Comparison of ENCODE assay signal across 15 cellular contexts in the genomic region with DNA sequence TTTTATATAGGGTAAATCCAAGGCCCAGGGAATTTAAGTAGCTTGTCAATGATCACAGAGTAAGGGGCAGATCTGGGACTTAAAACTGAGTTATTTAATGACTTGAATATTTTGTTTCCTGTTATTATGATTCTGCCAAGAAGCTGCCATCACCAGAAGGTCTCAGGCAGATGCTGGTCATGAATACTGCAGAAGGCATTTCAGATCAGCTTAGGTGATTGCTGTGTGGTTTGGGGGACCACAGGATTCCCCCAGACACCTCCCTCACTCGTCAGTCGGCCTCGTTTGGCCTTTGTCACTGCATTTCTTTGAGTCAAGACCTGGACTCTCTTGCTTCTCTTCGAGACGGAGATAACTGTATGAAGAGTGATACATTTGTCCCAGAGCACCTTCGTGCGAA. TPM values are rescaled to one million over a fixed set of nuclear protein-coding genes. Genes with fewer than 3 reads are reported as not detected.
A peak's percentile ranks its signal among the peaks of the same experiment; 100 is the strongest.
DNase-seq lines count a peak whose midpoint lies in the region; ATAC-seq and TF ChIP-seq lines count a peak whose summit lies in the region.
"Had no signal": no experiment of that assay in that cellular context is flagged by ENCODE, and none has a peak within 500 bp of the region (broad histone marks: within the 10 kb centered on the region; RNA-seq: fewer than 3 reads in every experiment).

No MANE protein-coding gene starts in this region.

- DNase-seq in DMS 273 (lab: John Stamatoyannopoulos, UW; ENCODE audit: unreplicated experiment) (peak; percentile 13), DMS 273 treated with DMSO at 0.1 percent for 48 hours (lab: John Stamatoyannopoulos, UW) (no peak), myocyte (ENCODE audit: low read depth) (peak; percentile 81), NCI-H2227 treated with DMSO at 0.1 percent for 48 hours (lab: John Stamatoyannopoulos, UW) (no peak)
- DNase-seq in stimulated activated effector memory CD8-positive, alpha-beta T cell treated with anti-CD3 and anti-CD28 coated beads, Interleukin-12 subunit alpha, Interleukin-12 subunit beta, amount 100 ng/mL, for 72 hours (ENCODE audit: low spot score in 2 of 2) = no peak
- DNase-seq: H9, Kasumi-1, NCI-H1105 treated with DMSO at 0.1 percent for 48 hours, NCI-H187, NCI-H446 treated with DMSO at 0.1 percent for 48 hours, NCI-H748 treated with DMSO at 0.1 percent for 48 hours, PC-9 had no signal

- peaks cover 65% of the 10 kb centered on the region for H3K4me1 Mint-ChIP-seq in brain
- H3K4me1 Mint-ChIP-seq in stimulated activated effector memory CD8-positive, alpha-beta T cell treated with anti-CD3 and anti-CD28 coated beads, Interleukin-12 subunit alpha, Interleukin-12 subunit beta, amount 100 ng/mL, for 72 hours = peaks cover 4% of the 10 kb centered on the region

- peak overlapping the region in 4 of 5 experiments; percentile 43 to 99 (median 82) for H3K27ac Mint-ChIP-seq in brain
- no peak overlapping the region for H3K27ac Mint-ChIP-seq in stimulated activated effector memory CD8-positive, alpha-beta T cell treated with anti-CD3 and anti-CD28 coated beads, Interleukin-12 subunit alpha, Interleukin-12 subunit beta, amount 100 ng/mL, for 72 hours

- ATAC-seq in GM18505 (IDR thresholded peaks at IDR 0.05; ENCODE audit: unreplicated experiment) (no peak), GM19452 (IDR thresholded peaks at IDR 0.05; ENCODE audit: unreplicated experiment) (no peak)
- ATAC-seq in stimulated activated effector memory CD8-positive, alpha-beta T cell treated with anti-CD3 and anti-CD28 coated beads, Interleukin-12 subunit alpha, Interleukin-12 subunit beta, amount 100 ng/mL, for 72 hours = no peak

- peaks cover 0 to 13% (median 8%) of the 10 kb centered on the region in 5 experiments for H3K9me3 Mint-ChIP-seq in brain
- H3K9me3 Mint-ChIP-seq in stimulated activated effector memory CD8-positive, alpha-beta T cell treated with anti-CD3 and anti-CD28 coated beads, Interleukin-12 subunit alpha, Interleukin-12 subunit beta, amount 100 ng/mL, for 72 hours = no peaks in the 10 kb centered on the region
- H3K9me3 Mint-ChIP-seq: H9 had no signal

- peaks cover 25% of the 10 kb centered on the region for H3K36me3 Mint-ChIP-seq in brain
- no peaks in the 10 kb centered on the region for H3K36me3 Mint-ChIP-seq in stimulated activated effector memory CD8-positive, alpha-beta T cell treated with anti-CD3 and anti-CD28 coated beads, Interleukin-12 subunit alpha, Interleukin-12 subunit beta, amount 100 ng/mL, for 72 hours

- H3K4me3 Mint-ChIP-seq in brain = no peak overlapping the region
- H3K4me3 Mint-ChIP-seq in stimulated activated effector memory CD8-positive, alpha-beta T cell treated with anti-CD3 and anti-CD28 coated beads, Interleukin-12 subunit alpha, Interleukin-12 subunit beta, amount 100 ng/mL, for 72 hours = no peak overlapping the region
- H3K4me3 Mint-ChIP-seq: H9 had no signal

- TF ChIP-seq CTCF in brain (conservative IDR thresholded peaks at IDR 0.05) = no peak

- no peak for TF ChIP-seq POLR2A in GM18505 (IDR thresholded peaks at IDR 0.05; ENCODE audit: borderline replicate concordance, extremely low read depth, insufficient read depth, insufficient read length)

- peaks cover 10% of the 10 kb centered on the region for H3K27me3 Mint-ChIP-seq in brain

RNA-seq across cellular contexts. Expression of a gene that starts 47.6 kb away (rescaled TPM):
- polyA plus RNA-seq in brain (ENCODE audit: insufficient read depth, low read depth, low replicate concordance) = 261 TPM
- total RNA-seq in myocyte = 40.8 and 54.4 TPM in 2 replicates
- polyA plus RNA-seq in myocyte (2012) = 55.1 TPM

Comparison
In these comparisons a context has a peak if more than half of its experiments do, and no peak if none do; other contexts are left out.
1. DNase-seq: peak in DMS 273 (single experiment) and myocyte (single experiment); none in DMS 273 treated with DMSO at 0.1 percent for 48 hours (single experiment), stimulated activated effector memory CD8-positive, alpha-beta T cell treated with anti-CD3 and anti-CD28 coated beads, Interleukin-12 subunit alpha, Interleukin-12 subunit beta, amount 100 ng/mL, for 72 hours (0 of 2) and NCI-H2227 treated with DMSO at 0.1 percent for 48 hours (single experiment).